In genomic region chr16:4316732-4317461, GRCh38 we compare ENCODE assay signal across 8 cellular contexts. TPM values are rescaled to one million over a fixed set of nuclear protein-coding genes. Genes with fewer than 3 reads are reported as not detected.
DNase-seq lines count a peak whose midpoint lies in the region; ATAC-seq and TF ChIP-seq lines count a peak whose summit lies in the region.

No MANE protein-coding gene starts in this region.

- 0 to 8% methylated on average over 1 to 6 of the region's 28 CpGs for WGBS in esophagus squamous epithelium, 2 donors

- H3K27ac ChIP-seq in PC-9 (no peak overlapping the region), esophagus squamous epithelium (peak overlapping the region; percentile 71 to 98 (median 80))

- no peaks in the 10 kb centered on the region for H3K27me3 ChIP-seq in PC-9 (ENCODE audit: insufficient read depth, low read depth)
- peaks cover 0 to 61% (median 2%) of the 10 kb centered on the region in 4 donors for H3K27me3 ChIP-seq in esophagus squamous epithelium
- H3K27me3 ChIP-seq in neuron (ENCODE audit: insufficient read depth, low read length), result no peaks in the 10 kb centered on the region

- H3K36me3 ChIP-seq in PC-9 (ENCODE audit: low read depth), result no peaks in the 10 kb centered on the region
- no peaks in the 10 kb centered on the region for H3K36me3 ChIP-seq in esophagus squamous epithelium
- H3K36me3 ChIP-seq in neuron (ENCODE audit: insufficient read depth, low read length), result no peaks in the 10 kb centered on the region

- H3K4me2 ChIP-seq in PC-9, result peak overlapping the region; percentile 98

- intact Hi-C loops in PC-9 (cut with micrococcal nuclease; ENCODE audit: unreplicated experiment), result loop anchor here (1.0 to 5.0 kb wide), 3 partner anchors 8 to 45 kb away; partner anchors contain the start of gene TFAP4
- intact Hi-C loops in esophagus squamous epithelium (cut with DNase I), result no loop called here

- H3K4me3 ChIP-seq in PC-9, result peak overlapping the region; percentile 78
- H3K4me3 ChIP-seq in esophagus squamous epithelium, result peak overlapping the region; percentile 47 to 89 (median 60)
- peak overlapping the region; percentile 96 for H3K4me3 ChIP-seq in neuron (ENCODE audit: low read length)

- peak overlapping the region; percentile 86 for H2AFZ ChIP-seq in PC-9
- H2AFZ ChIP-seq in neuron (ENCODE audit: low read depth, low read length), result no peak overlapping the region

- CTCF ChIA-PET in PC-9 (lab: Charles Lee), result interaction anchor here (0.5 to 1.3 kb wide), 6 partner anchors 9 to 116 kb away, joined by 3 to 4 read pairs (median 4); no protein-coding TSS in a partner anchor

- no TSS peak for BruUV-seq in PC-9 (replicated peaks; lab: Mats Ljungman, UMichigan)

- peaks cover 27% of the 10 kb centered on the region for H4K20me1 ChIP-seq in PC-9 (ENCODE audit: insufficient read depth)

- TF ChIP-seq CTCF in PC-9 (conservative IDR thresholded peaks at IDR 0.05) (no peak), esophagus squamous epithelium (IDR thresholded peaks at IDR 0.05) (no peak)

- H3K9me3 ChIP-seq in PC-9 (ENCODE audit: insufficient read depth, low read depth), result no peaks in the 10 kb centered on the region
- H3K9me3 ChIP-seq in esophagus squamous epithelium, result no peaks in the 10 kb centered on the region
- H3K9me3 ChIP-seq in neuron (ENCODE audit: low read length), result no peaks in the 10 kb centered on the region

- peaks cover 23% of the 10 kb centered on the region for H3K79me2 ChIP-seq in PC-9 (ENCODE audit: low read depth)

- POLR2A ChIA-PET in PC-9 (lab: Charles Lee; ENCODE audit: unreplicated experiment), result interaction anchor here (0.6 to 1.4 kb wide), 4 partner anchors 27 to 1292 kb away, joined by 3 to 24 read pairs (median 8); no protein-coding TSS in a partner anchor

- ATAC-seq in HG03571 (IDR thresholded peaks at IDR 0.05; ENCODE audit: unreplicated experiment), result no peak
- no peak for ATAC-seq in HG03159 (IDR thresholded peaks at IDR 0.05; ENCODE audit: unreplicated experiment)
- ATAC-seq in HG02798 (IDR thresholded peaks at IDR 0.05; ENCODE audit: poor library complexity, unreplicated experiment), result no peak

- H3K9me2 ChIP-seq in PC-9 (ENCODE audit: insufficient read depth), result no peaks in the 10 kb centered on the region

- H3K4me1 ChIP-seq in PC-9 (replicated peaks; ENCODE audit: insufficient read depth) (peaks cover 20% of the 10 kb centered on the region), esophagus squamous epithelium (peaks cover 50 to 82% (median 55%) of the 10 kb centered on the region in 3 donors), neuron (ENCODE audit: insufficient read depth, low read length) (peaks cover 39% of the 10 kb centered on the region)

- H3F3A ChIP-seq in PC-9 (ENCODE audit: insufficient read depth, low read depth), result peaks cover 29% of the 10 kb centered on the region

- no peak for TF ChIP-seq POLR2A in esophagus squamous epithelium (IDR thresholded peaks at IDR 0.05)

- DNase-seq in DMS53 (lab: John Stamatoyannopoulos, UW), result peak; percentile 66
- DNase-seq in DMS53 treated with DMSO at 0.1 percent for 48 hours (lab: John Stamatoyannopoulos, UW; ENCODE audit: unreplicated experiment), result no peak
- peak; percentile 77 to 98 for DNase-seq in PC-9
- DNase-seq in esophagus squamous epithelium (lab: John Stamatoyannopoulos, UW), result no peak

RNA-seq across cellular contexts. Expression of gene GLIS2, which starts 1.0 kb away (rescaled TPM):
- total RNA-seq in PC-9 (2021), result 44.2 and 48.3 TPM in 2 replicates
- total RNA-seq in esophagus squamous epithelium, result 1 to 10 TPM in 1 of 4 donors, under 1 TPM in 3; 0.30 to 1.7 (median 0.67) TPM

RNA-seq across cellular contexts. Expression of gene PAM16, which starts 34.2 kb away (rescaled TPM):
- total RNA-seq in PC-9 (2021) (95.9 and 110 TPM in 2 replicates), esophagus squamous epithelium (10 to 100 TPM; 29.5 to 40.8 (median 33.2) TPM)

RNA-seq across cellular contexts. Expression of gene TFAP4, which starts 44.1 kb away (rescaled TPM):
- total RNA-seq in PC-9 (2021) (25.0 and 34.8 TPM in 2 replicates), esophagus squamous epithelium (1 to 10 TPM; 5.8 to 9.8 (median 9.3) TPM)

RNA-seq across cellular contexts. Expression of gene VASN, which starts 54.8 kb away (rescaled TPM):
- total RNA-seq in PC-9 (2021), result 45.3 and 49.8 TPM in 2 replicates
- total RNA-seq in esophagus squamous epithelium, result 10 to 100 TPM in 3 of 4 donors, 1 to 10 TPM in 1; 9.2 to 20.2 (median 14.2) TPM

Comparison
In these comparisons a context has a peak if more than half of its experiments do, and no peak if none do; other contexts are left out.
1. DNase-seq: peak in DMS53 (single experiment) and PC-9 (2 of 2); none in DMS53 treated with DMSO at 0.1 percent for 48 hours (single experiment) and esophagus squamous epithelium (single experiment).
2. RNA of gene GLIS2, which starts 1.0 kb away (total RNA-seq): 44.2 to 48.3 TPM in PC-9; 0.30 to 1.7 TPM in esophagus squamous epithelium; every median in the first group is over 10 times any median in the second.
3. Peak in every context shown above with its lines, with median percentiles within 50 percentile points of each other: H3K4me3 ChIP-seq.